ENCODE assay signal across 10 cellular contexts in the genomic region with DNA sequence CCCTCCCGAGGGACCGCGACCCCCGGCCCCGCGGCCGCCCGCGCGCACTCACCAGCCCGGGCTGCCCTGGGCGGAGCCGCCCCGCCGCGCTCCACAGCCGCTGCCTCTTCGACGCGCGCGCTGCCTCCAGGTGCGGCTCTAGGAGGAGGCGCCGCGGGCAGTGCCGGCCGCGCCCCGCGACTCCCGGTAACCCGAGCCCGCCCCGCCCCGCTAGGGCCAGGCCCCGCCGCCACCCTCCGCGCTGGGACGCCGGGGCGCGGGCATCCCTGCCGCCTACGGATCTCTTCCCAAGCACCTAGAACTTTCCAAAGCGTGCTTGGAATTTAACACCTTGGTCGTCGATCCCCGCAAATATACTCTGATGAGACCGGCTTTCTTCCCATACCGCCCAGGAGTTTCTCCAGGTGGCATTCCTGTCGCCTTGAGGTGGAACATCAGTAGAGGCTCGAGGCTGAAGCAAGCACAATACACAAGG. TPM values are rescaled to one million over a fixed set of nuclear protein-coding genes. Genes with fewer than 3 reads are reported as not detected.
DNase-seq lines count a peak whose midpoint lies in the region; ATAC-seq, FAIRE-seq and TF ChIP-seq lines count a peak whose summit lies in the region.
"Had no signal": no experiment of that assay in that cellular context is flagged by ENCODE, and none has a peak within 500 bp of the region (broad histone marks: within the 10 kb centered on the region; RNA-seq: fewer than 3 reads in every experiment).

A gene with protein sequence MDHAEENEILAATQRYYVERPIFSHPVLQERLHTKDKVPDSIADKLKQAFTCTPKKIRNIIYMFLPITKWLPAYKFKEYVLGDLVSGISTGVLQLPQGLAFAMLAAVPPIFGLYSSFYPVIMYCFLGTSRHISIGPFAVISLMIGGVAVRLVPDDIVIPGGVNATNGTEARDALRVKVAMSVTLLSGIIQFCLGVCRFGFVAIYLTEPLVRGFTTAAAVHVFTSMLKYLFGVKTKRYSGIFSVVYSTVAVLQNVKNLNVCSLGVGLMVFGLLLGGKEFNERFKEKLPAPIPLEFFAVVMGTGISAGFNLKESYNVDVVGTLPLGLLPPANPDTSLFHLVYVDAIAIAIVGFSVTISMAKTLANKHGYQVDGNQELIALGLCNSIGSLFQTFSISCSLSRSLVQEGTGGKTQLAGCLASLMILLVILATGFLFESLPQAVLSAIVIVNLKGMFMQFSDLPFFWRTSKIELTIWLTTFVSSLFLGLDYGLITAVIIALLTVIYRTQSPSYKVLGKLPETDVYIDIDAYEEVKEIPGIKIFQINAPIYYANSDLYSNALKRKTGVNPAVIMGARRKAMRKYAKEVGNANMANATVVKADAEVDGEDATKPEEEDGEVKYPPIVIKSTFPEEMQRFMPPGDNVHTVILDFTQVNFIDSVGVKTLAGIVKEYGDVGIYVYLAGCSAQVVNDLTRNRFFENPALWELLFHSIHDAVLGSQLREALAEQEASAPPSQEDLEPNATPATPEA (minus strand): TSS at position 162 of the 475 bp plus-strand sequence. CDS start 24,693 bp downstream, outside the sequence.

- peak within 1 kb of the TSS; percentile 40 for H2AFZ ChIP-seq in neuron (ENCODE audit: low read depth, low read length)

- TF ChIP-seq POLR2A in esophagus muscularis mucosa (IDR thresholded peaks at IDR 0.05; ENCODE audit: low read depth) = no peak

- H3K36me3 ChIP-seq in esophagus muscularis mucosa = no peaks in the 10 kb centered on the region
- H3K36me3 ChIP-seq in neuron (ENCODE audit: insufficient read depth, low read length) = no peaks in the 10 kb centered on the region

- H3K27me3 ChIP-seq in esophagus muscularis mucosa (peaks cover 0 to 60% (median 10%) of the 10 kb centered on the region in 4 donors), neuron (ENCODE audit: insufficient read depth, low read length) (peaks cover 54% of the 10 kb centered on the region)

- intact Hi-C loops in esophagus muscularis mucosa (cut with DNase I) = no loop called here

- peak; percentile 30 for ATAC-seq in SK-N-SH treated with all-trans-retinoic acid at 6 μM for 48 hours
- no peak for ATAC-seq in HG03139 (IDR thresholded peaks at IDR 0.05; ENCODE audit: unreplicated experiment)

- WGBS in esophagus muscularis mucosa = 5% methylated on average over 14 of the region's 54 CpGs

- H3K9me3 ChIP-seq in esophagus muscularis mucosa = no peaks in the 10 kb centered on the region
- no peaks in the 10 kb centered on the region for H3K9me3 ChIP-seq in neuron (ENCODE audit: low read length)

- TF ChIP-seq CTCF in esophagus muscularis mucosa (IDR thresholded peaks at IDR 0.05) = no peak

- DNase-seq in COLO668 (lab: John Stamatoyannopoulos, UW; ENCODE audit: unreplicated experiment) (peak; percentile 92), HEK293T (ENCODE audit: extremely low spot score) (peak; percentile 34), esophagus muscularis mucosa (ENCODE audit: extremely low spot score) (no peak), dedifferentiated amniotic fluid mesenchymal stem cell (ENCODE audit: extremely low spot score) (no peak), HTR-8/SVneo (ENCODE audit: insufficient read length, low spot score) (no peak)

- FAIRE-seq in HTR-8/SVneo (lab: Jason Lieb, UNC) = no peak
- FAIRE-seq: islet of Langerhans had no signal

- TF ChIP-seq EP300 in esophagus muscularis mucosa (IDR thresholded peaks at IDR 0.05) = no peak

- H3K4me1 ChIP-seq in esophagus muscularis mucosa (peaks cover 7 to 14% (median 13%) of the 10 kb centered on the region in 4 donors), neuron (ENCODE audit: insufficient read depth, low read length) (peaks cover 12% of the 10 kb centered on the region)

- H3K27ac ChIP-seq in esophagus muscularis mucosa (replicated peaks in 1 of 4) = no peak within 1 kb of the TSS

- CTCF ChIA-PET in HEK293T (lab: Yijun Ruan, JAX) = no interaction called here

- POLR2A ChIA-PET in HEK293T (lab: Yijun Ruan, JAX) = no interaction called here

- peak within 1 kb of the TSS; percentile 36 to 50 (median 42) for H3K4me3 ChIP-seq in esophagus muscularis mucosa
- H3K4me3 ChIP-seq in neuron (ENCODE audit: low read length) = peak within 1 kb of the TSS; percentile 25

TF ChIP-seq in HEK293T, 16 proteins besides CTCF, POLR2A, EP300 and RAD21:
- TF ChIP-seq SP1 (IDR thresholded peaks at IDR 0.05) (no peak), BHLHE40 (IDR thresholded peaks at IDR 0.05; ENCODE audit: borderline replicate concordance) (no peak), FOXA1 (IDR thresholded peaks at IDR 0.05) (no peak), ELF4 (IDR thresholded peaks at IDR 0.05) (no peak), SUZ12 (IDR thresholded peaks at IDR 0.05) (no peak), FOXM1 (IDR thresholded peaks at IDR 0.05; ENCODE audit: borderline replicate concordance) (no peak), FOXK2 (IDR thresholded peaks at IDR 0.05) (no peak), CTBP1 (IDR thresholded peaks at IDR 0.05; ENCODE audit: borderline replicate concordance) (no peak), HDGF (IDR thresholded peaks at IDR 0.05; ENCODE audit: borderline replicate concordance) (no peak), LEF1 (IDR thresholded peaks at IDR 0.05; ENCODE audit: borderline replicate concordance) (no peak), L3MBTL2 (conservative IDR thresholded peaks at IDR 0.05) (no peak), TARDBP (IDR thresholded peaks at IDR 0.05) (no peak), ZNF384 (IDR thresholded peaks at IDR 0.05) (no peak)
- TF ChIP-seq, protein P1, sequence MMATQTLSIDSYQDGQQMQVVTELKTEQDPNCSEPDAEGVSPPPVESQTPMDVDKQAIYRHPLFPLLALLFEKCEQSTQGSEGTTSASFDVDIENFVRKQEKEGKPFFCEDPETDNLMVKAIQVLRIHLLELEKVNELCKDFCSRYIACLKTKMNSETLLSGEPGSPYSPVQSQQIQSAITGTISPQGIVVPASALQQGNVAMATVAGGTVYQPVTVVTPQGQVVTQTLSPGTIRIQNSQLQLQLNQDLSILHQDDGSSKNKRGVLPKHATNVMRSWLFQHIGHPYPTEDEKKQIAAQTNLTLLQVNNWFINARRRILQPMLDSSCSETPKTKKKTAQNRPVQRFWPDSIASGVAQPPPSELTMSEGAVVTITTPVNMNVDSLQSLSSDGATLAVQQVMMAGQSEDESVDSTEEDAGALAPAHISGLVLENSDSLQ (IDR thresholded peaks at IDR 0.05) = no peak

TF ChIP-seq in SK-N-SH treated with all-trans-retinoic acid at 6 μM for 48 hours, 23 proteins besides CTCF, POLR2A, EP300 and RAD21:
- no peak for TF ChIP-seq SNAI2 (CRISPR knock-in tag; IDR thresholded peaks at IDR 0.05)

RNA-seq across cellular contexts. Expression of the gene that starts here (rescaled TPM):
- under 1 TPM in 1 of 4 donors, not detected in 3; under 0.01 TPM for total RNA-seq in esophagus muscularis mucosa
- total RNA-seq: HT1080 had no signal

Comparison
In these comparisons a context has a peak if more than half of its experiments do, and no peak if none do; other contexts are left out.
1. DNase-seq: peak in COLO668 (single experiment) and HEK293T (single experiment); none in esophagus muscularis mucosa (single experiment), dedifferentiated amniotic fluid mesenchymal stem cell (single experiment) and HTR-8/SVneo (single experiment).